In the genomic region with DNA sequence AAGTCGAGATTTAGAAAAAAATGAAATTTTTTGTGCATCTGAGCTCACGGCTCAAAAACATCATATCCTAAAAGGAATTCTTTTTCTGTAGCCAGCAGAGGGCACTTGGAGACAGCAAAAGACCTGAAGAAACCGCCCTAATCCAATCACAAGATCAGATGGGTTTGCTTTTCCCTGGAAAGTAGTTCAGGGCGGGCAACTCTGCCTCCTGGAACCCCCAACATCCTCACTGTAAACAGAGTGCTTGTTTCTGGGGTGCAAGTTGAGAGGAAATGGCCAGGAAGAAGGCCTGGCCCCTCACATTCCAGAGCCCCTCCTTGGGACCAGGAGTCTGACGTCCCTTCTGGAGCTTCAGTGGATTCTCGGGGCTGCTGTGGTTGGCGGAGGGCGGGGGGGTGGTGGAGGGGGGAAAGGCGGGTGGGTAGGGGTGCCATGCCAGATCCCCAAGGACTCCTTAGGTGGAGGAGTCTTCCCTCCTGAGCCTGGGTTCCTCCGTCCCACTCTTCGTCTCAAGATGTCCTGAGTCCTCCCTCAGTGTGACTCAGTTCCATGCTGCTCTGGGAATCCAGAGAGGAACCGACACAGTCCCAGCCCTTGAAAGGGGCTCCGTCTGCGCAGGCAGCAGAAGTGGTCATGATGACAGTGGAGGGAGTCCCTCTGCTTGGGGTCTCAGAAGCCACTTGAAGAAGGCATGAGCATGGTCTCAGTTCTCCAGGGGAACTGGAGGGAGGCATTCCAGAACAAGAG, we compare ENCODE assay signal across 8 cellular contexts. TPM values are rescaled to one million over a fixed set of nuclear protein-coding genes. Genes with fewer than 3 reads are reported as not detected.
DNase-seq lines count a peak whose midpoint lies in the region; ATAC-seq and TF ChIP-seq lines count a peak whose summit lies in the region.

No MANE protein-coding gene starts in this region.

- H3K27me3 Mint-ChIP-seq in activated CD8-positive, alpha-beta T cell treated with anti-CD3 and anti-CD28 coated beads for 36 hours, result peaks cover 2% of the 10 kb centered on the region
- peaks cover 9% of the 10 kb centered on the region for H3K27me3 Mint-ChIP-seq in activated CD8-positive, alpha-beta T cell treated with anti-CD3 and anti-CD28 coated beads, Interleukin-2, amount 10 ng/mL, durations not matched to agents 7 days and 5 days (ENCODE audit: low read depth)
- peaks cover 10% of the 10 kb centered on the region for H3K27me3 Mint-ChIP-seq in nephron (ENCODE audit: low read depth)

- DNase-seq in activated CD8-positive, alpha-beta T cell treated with anti-CD3 and anti-CD28 coated beads for 36 hours, result no peak
- DNase-seq in activated CD8-positive, alpha-beta T cell treated with anti-CD3 and anti-CD28 coated beads, Interleukin-2, amount 10 ng/mL, durations not matched to agents 7 days and 5 days, result no peak
- DNase-seq in NCI-H82 (lab: John Stamatoyannopoulos, UW), result peak; percentile 84
- peak; percentile 73 for DNase-seq in dermis blood vessel endothelial cell
- DNase-seq in occipital lobe (lab: John Stamatoyannopoulos, UW), result no peak

- no peak overlapping the region for H3K27ac Mint-ChIP-seq in activated CD8-positive, alpha-beta T cell treated with anti-CD3 and anti-CD28 coated beads for 36 hours
- no peak overlapping the region for H3K27ac Mint-ChIP-seq in activated CD8-positive, alpha-beta T cell treated with anti-CD3 and anti-CD28 coated beads, Interleukin-2, amount 10 ng/mL, durations not matched to agents 7 days and 5 days
- no peak overlapping the region for H3K27ac Mint-ChIP-seq in nephron

- intact Hi-C loops in activated CD8-positive, alpha-beta T cell treated with anti-CD3 and anti-CD28 coated beads for 36 hours (cut with micrococcal nuclease), result loop anchor here (5.0 kb wide), 1 partner anchor 212 kb away; no protein-coding TSS in a partner anchor

- ATAC-seq in activated CD8-positive, alpha-beta T cell treated with anti-CD3 and anti-CD28 coated beads for 36 hours, result no peak
- ATAC-seq in activated CD8-positive, alpha-beta T cell treated with anti-CD3 and anti-CD28 coated beads, Interleukin-2, amount 10 ng/mL, durations not matched to agents 7 days and 5 days, result no peak
- ATAC-seq in GM19452 (IDR thresholded peaks at IDR 0.05; ENCODE audit: unreplicated experiment) (no peak), HG02623 (IDR thresholded peaks at IDR 0.05; ENCODE audit: unreplicated experiment) (no peak)

- POLR2A ChIA-PET in activated CD8-positive, alpha-beta T cell treated with anti-CD3 and anti-CD28 coated beads for 36 hours (lab: Charles Lee), result no interaction called here
- POLR2A ChIA-PET in activated CD8-positive, alpha-beta T cell treated with anti-CD3 and anti-CD28 coated beads, Interleukin-2, amount 10 ng/mL, durations not matched to agents 7 days and 5 days (lab: Charles Lee), result no interaction called here

- no peak overlapping the region for H3K4me3 Mint-ChIP-seq in activated CD8-positive, alpha-beta T cell treated with anti-CD3 and anti-CD28 coated beads for 36 hours
- H3K4me3 Mint-ChIP-seq in activated CD8-positive, alpha-beta T cell treated with anti-CD3 and anti-CD28 coated beads, Interleukin-2, amount 10 ng/mL, durations not matched to agents 7 days and 5 days, result no peak overlapping the region
- no peak overlapping the region for H3K4me3 Mint-ChIP-seq in nephron

- H3K9me3 Mint-ChIP-seq in activated CD8-positive, alpha-beta T cell treated with anti-CD3 and anti-CD28 coated beads for 36 hours, result no peaks in the 10 kb centered on the region
- H3K9me3 Mint-ChIP-seq in activated CD8-positive, alpha-beta T cell treated with anti-CD3 and anti-CD28 coated beads, Interleukin-2, amount 10 ng/mL, durations not matched to agents 7 days and 5 days (ENCODE audit: insufficient read depth), result no peaks in the 10 kb centered on the region
- H3K9me3 Mint-ChIP-seq in nephron, result no peaks in the 10 kb centered on the region

- CTCF ChIA-PET in activated CD8-positive, alpha-beta T cell treated with anti-CD3 and anti-CD28 coated beads for 36 hours (lab: Charles Lee), result interaction anchor here (0.6 to 2.5 kb wide), 12 partner anchors 17 to 307 kb away, joined by 3 to 13 read pairs (median 4); no protein-coding TSS in a partner anchor
- CTCF ChIA-PET in activated CD8-positive, alpha-beta T cell treated with anti-CD3 and anti-CD28 coated beads, Interleukin-2, amount 10 ng/mL, durations not matched to agents 7 days and 5 days (lab: Charles Lee), result interaction anchor here (0.8 to 1.7 kb wide), 7 partner anchors 9 to 317 kb away, joined by 3 to 8 read pairs (median 7); no protein-coding TSS in a partner anchor

- no peaks in the 10 kb centered on the region for H3K4me1 Mint-ChIP-seq in activated CD8-positive, alpha-beta T cell treated with anti-CD3 and anti-CD28 coated beads for 36 hours (ENCODE audit: low read depth)
- H3K4me1 Mint-ChIP-seq in activated CD8-positive, alpha-beta T cell treated with anti-CD3 and anti-CD28 coated beads, Interleukin-2, amount 10 ng/mL, durations not matched to agents 7 days and 5 days (ENCODE audit: low read depth), result peaks cover 15% of the 10 kb centered on the region
- peaks cover 1% of the 10 kb centered on the region for H3K4me1 Mint-ChIP-seq in nephron

- peak; percentile 21 for TF ChIP-seq CTCF in activated CD8-positive, alpha-beta T cell treated with anti-CD3 and anti-CD28 coated beads for 36 hours (IDR thresholded peaks at IDR 0.05)
- peak; percentile 61 to 63 (median 62) for TF ChIP-seq CTCF in nephron (IDR thresholded peaks at IDR 0.05; ENCODE audit: unreplicated experiment in 3 of 3)

- H3K36me3 Mint-ChIP-seq in activated CD8-positive, alpha-beta T cell treated with anti-CD3 and anti-CD28 coated beads for 36 hours (ENCODE audit: low read depth), result peaks cover 1% of the 10 kb centered on the region
- H3K36me3 Mint-ChIP-seq in activated CD8-positive, alpha-beta T cell treated with anti-CD3 and anti-CD28 coated beads, Interleukin-2, amount 10 ng/mL, durations not matched to agents 7 days and 5 days (ENCODE audit: low read depth), result peaks cover 8% of the 10 kb centered on the region
- peaks cover 4% of the 10 kb centered on the region for H3K36me3 Mint-ChIP-seq in nephron (ENCODE audit: low read depth)

RNA-seq across cellular contexts. Expression of a gene that starts 35.9 kb away (rescaled TPM):
- total RNA-seq in activated CD8-positive, alpha-beta T cell treated with anti-CD3 and anti-CD28 coated beads for 36 hours, result not detected
- total RNA-seq in activated CD8-positive, alpha-beta T cell treated with anti-CD3 and anti-CD28 coated beads, Interleukin-2, amount 10 ng/mL, durations not matched to agents 7 days and 5 days, result not detected
- total RNA-seq in dermis blood vessel endothelial cell, result not detected in 2 replicates
- total RNA-seq in occipital lobe, result 14.7 TPM

Comparison
In these comparisons a context has a peak if more than half of its experiments do, and no peak if none do; other contexts are left out.
1. DNase-seq: peak in NCI-H82 (single experiment) and dermis blood vessel endothelial cell (single experiment); none in activated CD8-positive, alpha-beta T cell treated with anti-CD3 and anti-CD28 coated beads for 36 hours (single experiment), activated CD8-positive, alpha-beta T cell treated with anti-CD3 and anti-CD28 coated beads, Interleukin-2, amount 10 ng/mL, durations not matched to agents 7 days and 5 days (single experiment) and occipital lobe (single experiment).
2. RNA of a gene that starts 35.9 kb away (total RNA-seq): 14.7 TPM in occipital lobe (single experiment); not detected in activated CD8-positive, alpha-beta T cell treated with anti-CD3 and anti-CD28 coated beads for 36 hours, not detected in activated CD8-positive, alpha-beta T cell treated with anti-CD3 and anti-CD28 coated beads, Interleukin-2, amount 10 ng/mL, durations not matched to agents 7 days and 5 days and not detected in dermis blood vessel endothelial cell; every median in the first group is over 10 times any median in the second.